In the genomic region with DNA sequence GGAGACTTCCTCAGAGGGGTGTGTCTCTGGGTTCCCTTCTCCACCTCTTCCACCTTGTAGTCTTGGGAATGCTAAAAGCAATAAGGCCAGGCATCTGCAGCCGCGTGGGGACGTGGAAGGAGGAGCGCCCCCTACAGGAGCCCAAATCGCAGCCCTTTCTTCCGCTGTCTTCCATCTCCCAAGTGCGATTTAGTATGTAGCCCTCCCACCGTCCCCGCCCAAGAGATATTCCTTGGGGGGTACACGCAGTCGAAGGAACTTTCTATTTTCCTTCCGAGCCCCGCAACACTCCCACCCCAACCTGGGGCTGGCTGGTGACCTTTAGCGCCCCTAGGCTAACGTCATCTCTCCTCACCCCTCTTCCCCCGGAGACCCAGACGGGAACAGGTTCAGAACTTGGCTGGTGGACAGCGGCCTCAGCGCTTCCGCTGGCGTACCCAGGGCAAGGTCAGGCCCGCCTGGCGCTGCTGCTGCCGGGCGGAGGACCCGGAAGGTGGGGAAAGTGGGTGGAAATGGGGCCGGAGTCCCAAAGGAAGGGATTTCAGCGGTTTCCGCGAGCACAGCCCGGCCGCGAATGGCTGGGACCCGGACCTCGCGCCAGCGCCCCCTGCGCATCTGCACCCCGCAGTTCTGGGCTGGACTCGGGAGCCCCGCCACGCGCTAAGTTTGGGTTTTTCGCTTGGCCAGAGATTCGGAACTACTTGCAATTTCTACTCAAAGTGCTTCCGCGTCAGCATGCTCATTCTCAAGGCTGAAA, we compare ENCODE assay signal across 9 cellular contexts. TPM values are rescaled to one million over a fixed set of nuclear protein-coding genes. Genes with fewer than 3 reads are reported as not detected.
DNase-seq lines count a peak whose midpoint lies in the region; ATAC-seq and TF ChIP-seq lines count a peak whose summit lies in the region.
"Had no signal": no experiment of that assay in that cellular context is flagged by ENCODE, and none has a peak within 500 bp of the region (broad histone marks: within the 10 kb centered on the region; RNA-seq: fewer than 3 reads in every experiment).

No MANE protein-coding gene starts in this region.

- peak overlapping the region in 53 of 59 donors; percentile 15 to 87 (median 68) for H3K27ac ChIP-seq in dorsolateral prefrontal cortex
- peak overlapping the region in 1 of 2 donors; percentile 8 for H3K27ac ChIP-seq in left lung

- no peaks in the 10 kb centered on the region for H3K36me3 ChIP-seq in left lung

- TF ChIP-seq CTCF in dorsolateral prefrontal cortex (IDR thresholded peaks at IDR 0.05 in 54 of 56, conservative IDR thresholded peaks at IDR 0.05 in 2 of 56; ENCODE audit: low read depth in 1 of 56, partially characterized antibody in 56 of 56) (peak in 44 of 56 donors; percentile 11 to 49 (median 28)), left lung (IDR thresholded peaks at IDR 0.05) (no peak)

- ATAC-seq in GM21515 (IDR thresholded peaks at IDR 0.05; ENCODE audit: unreplicated experiment) (peak; percentile 52), left lung (peak; percentile 90), HG03196 (IDR thresholded peaks at IDR 0.05; ENCODE audit: unreplicated experiment) (no peak)

- H3K4me1 ChIP-seq in left lung = peaks cover 8 to 35% of the 10 kb centered on the region in 2 donors

- no peaks in the 10 kb centered on the region for H3K9me3 ChIP-seq in left lung

- DNase-seq in EH (ENCODE audit: low read depth) = peak; percentile 55
- DNase-seq in KG1 (lab: John Stamatoyannopoulos, UW) = peak; percentile 23
- DNase-seq in SK-N-DZ (ENCODE audit: low spot score) = peak; percentile 46
- peak in 6 of 10 donors; percentile 42 to 79 (median 52) for DNase-seq in dorsolateral prefrontal cortex
- peak; percentile 61 to 84 for DNase-seq in left lung
- DNase-seq in stimulated activated CD4-positive, alpha-beta T cell treated with anti-CD3 and anti-CD28 coated beads, TNF-alpha, amount 100 ng/mL, for 48 hours (ENCODE audit: low read depth in 3 of 3) = peak in 2 of 3 donors; percentile 18 to 29

- H3K4me3 ChIP-seq in dorsolateral prefrontal cortex (peak overlapping the region; percentile 50 to 87 (median 66)), left lung (peak overlapping the region; percentile 45 to 48)

- H3K27me3 ChIP-seq in dorsolateral prefrontal cortex (peaks cover 0 to 69% (median 45%) of the 10 kb centered on the region in 45 donors), left lung (peaks cover 55 to 99% of the 10 kb centered on the region in 2 donors)

- intact Hi-C loops in dorsolateral prefrontal cortex (cut with DNase I) (loop anchor here (2.0 to 10.0 kb wide), 4 partner anchors 114 to 304 kb away; no protein-coding TSS in a partner anchor), left lung (cut with DNase I) (no loop called here)

RNA-seq across cellular contexts. Expression of a gene that starts 2.1 kb away (rescaled TPM):
- not detected in 2 replicates for polyA plus RNA-seq in SK-N-DZ (2014; cell fraction: cytosol; rRNA removed)
- not detected in 2 replicates for polyA plus RNA-seq in SK-N-DZ (2014; cell fraction: nucleus; rRNA removed)
- 100 to 1,000 TPM in 3 of 120 experiments, 10 to 100 TPM in 115, 1 to 10 TPM in 2; 2.6 to 128 (median 37.4) TPM for total RNA-seq in dorsolateral prefrontal cortex
- not detected for total RNA-seq in left lung
- total RNA-seq: dermis microvascular lymphatic vessel endothelial cell had no signal

Comparison
In these comparisons a context has a peak if more than half of its experiments do, and no peak if none do; other contexts are left out.
1. CTCF ChIP-seq: peak in dorsolateral prefrontal cortex (44 of 56); none in left lung (0 of 2).
2. intact Hi-C loops: an anchor here in dorsolateral prefrontal cortex (2.0 to 10.0 kb wide); none called in left lung.
3. Peak in every context shown above with its lines, with median percentiles within 50 percentile points of each other: DNase-seq.